Comparison of ENCODE assay signal across 8 cellular contexts in the genomic region with DNA sequence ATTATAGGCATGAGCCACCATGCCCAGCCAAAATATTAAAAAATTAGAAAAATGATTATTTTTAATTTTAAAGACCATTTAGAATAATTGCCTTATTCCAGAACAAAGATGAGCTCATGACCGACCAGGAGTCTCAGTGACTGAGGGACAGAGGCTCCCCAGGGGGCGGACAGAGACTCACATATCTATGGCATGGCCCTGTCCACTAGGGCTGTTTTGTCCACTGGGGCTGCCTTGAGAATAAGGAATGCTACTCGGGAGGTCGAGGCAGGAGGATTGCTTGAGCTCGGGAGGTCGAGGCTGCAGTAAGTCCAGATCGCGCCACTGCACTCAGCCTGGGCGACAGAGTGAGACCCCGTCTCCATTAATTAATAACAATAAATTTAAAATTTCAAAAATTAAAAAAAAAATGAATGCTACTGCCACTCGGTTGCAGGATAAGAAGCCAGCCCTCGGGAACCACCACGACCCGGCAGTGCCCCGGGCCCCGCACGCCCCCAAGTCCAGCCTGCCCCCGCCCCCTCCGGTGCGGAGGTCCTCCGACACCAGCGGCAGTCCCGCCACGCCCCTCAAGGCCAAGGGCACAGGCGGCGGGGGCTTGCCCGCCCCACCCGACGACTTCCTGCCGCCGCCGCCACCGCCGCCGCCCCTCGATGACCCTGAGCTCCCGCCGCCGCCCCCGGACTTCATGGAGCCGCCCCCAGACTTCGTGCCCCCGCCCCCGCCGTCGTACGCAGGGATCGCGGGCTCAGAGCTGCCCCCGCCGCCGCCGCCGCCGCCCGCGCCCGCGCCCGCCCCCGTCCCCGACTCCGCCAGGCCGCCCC.
A peak's percentile ranks its signal among the peaks of the same experiment; 100 is the strongest.
DNase-seq lines count a peak whose midpoint lies in the region; ATAC-seq and TF ChIP-seq lines count a peak whose summit lies in the region.

No MANE protein-coding gene starts in this region.

- H3K9me2 ChIP-seq in GM23248 (ENCODE audit: insufficient read depth), result no peaks in the 10 kb centered on the region

- POLR2A ChIA-PET in BJ (lab: Charles Lee), result no interaction called here

- TF ChIP-seq CTCF in BJ (IDR thresholded peaks at IDR 0.05; ENCODE audit: insufficient read depth, low read depth, low read length), result 0 out of 2 replicates have a peak, but pooled peaks have one; percentile 8
- no peak for TF ChIP-seq CTCF in foreskin fibroblast (IDR thresholded peaks at IDR 0.05; ENCODE audit: low read depth, low read length)

- H3K27me3 ChIP-seq in BJ (ENCODE audit: control insufficient read depth, insufficient read depth, low read length) (no peaks in the 10 kb centered on the region), neuronal stem cell (ENCODE audit: control insufficient read depth in 3 of 3, insufficient read depth in 3 of 3, low read depth in 1 of 3, low read length in 3 of 3) (peaks cover 0 to 33% (median 14%) of the 10 kb centered on the region in 3 experiments), GM23248 (replicated peaks; ENCODE audit: insufficient read depth) (no peaks in the 10 kb centered on the region)

- H3K9ac ChIP-seq in neuronal stem cell (ENCODE audit: low read depth, low read length, poor library complexity) (no peak overlapping the region), GM23248 (no peak overlapping the region)

- H3K4ac ChIP-seq in neuronal stem cell (ENCODE audit: low read length), result no peak overlapping the region

- H3K79me1 ChIP-seq in neuronal stem cell (ENCODE audit: low read depth, low read length), result no peaks in the 10 kb centered on the region

- H3F3A ChIP-seq in GM23248 (ENCODE audit: insufficient read depth), result no peaks in the 10 kb centered on the region

- H3K4me1 ChIP-seq in neuronal stem cell (ENCODE audit: control insufficient read depth in 2 of 2, insufficient read depth in 1 of 2, low read depth in 1 of 2, low read length in 2 of 2) (peaks cover 0 to 2% of the 10 kb centered on the region in 2 donors), GM23248 (ENCODE audit: insufficient read depth) (no peaks in the 10 kb centered on the region)

- H2AFZ ChIP-seq in neuronal stem cell (ENCODE audit: low read length) (peak overlapping the region; percentile 80), GM23248 (no peak overlapping the region)

- H2BK120ac ChIP-seq in neuronal stem cell (ENCODE audit: low read depth, low read length), result no peak overlapping the region

- no peak overlapping the region for H2BK5ac ChIP-seq in neuronal stem cell (ENCODE audit: low read length)

- H3K14ac ChIP-seq in neuronal stem cell (ENCODE audit: low read length), result no peak overlapping the region

- H3K4me3 ChIP-seq in BJ (ENCODE audit: low read depth, low read length) (peak overlapping the region; percentile 32), foreskin fibroblast (ENCODE audit: low read depth in 1 of 2, low read length in 2 of 2) (peak overlapping the region; percentile 17 to 18), neuronal stem cell (ENCODE audit: low read length in 2 of 2) (peak overlapping the region; percentile 18 to 68), GM23248 (no peak overlapping the region)

- in situ Hi-C loops in GM23248 (cut with MboI), result no loop called here

- H3K9me3 ChIP-seq in neuronal stem cell (replicated peaks in 1 of 2; ENCODE audit: control insufficient read depth in 2 of 2, insufficient read depth in 1 of 2, low read depth in 1 of 2, low read length in 2 of 2) (no peaks in the 10 kb centered on the region), GM23248 (ENCODE audit: low read depth) (no peaks in the 10 kb centered on the region)

- DNase-seq in BJ (ENCODE audit: low read depth) (no peak), NCI-H748 treated with DMSO at 0.1 percent for 48 hours (lab: John Stamatoyannopoulos, UW) (peak; percentile 9), foreskin fibroblast (no peak), neuronal stem cell (ENCODE audit: low spot score) (no peak), GM23248 (no peak), NCI-H345 (lab: John Stamatoyannopoulos, UW) (no peak), NAMALWA (ENCODE audit: low spot score) (no peak)

- H3K79me2 ChIP-seq in GM23248 (ENCODE audit: insufficient read depth), result no peaks in the 10 kb centered on the region

- H2AK5ac ChIP-seq in neuronal stem cell (ENCODE audit: low read depth, low read length), result no peak overlapping the region

- H2BK12ac ChIP-seq in neuronal stem cell (ENCODE audit: low read length), result no peak overlapping the region

- H3K18ac ChIP-seq in neuronal stem cell (ENCODE audit: low read length), result no peak overlapping the region

- H4K8ac ChIP-seq in neuronal stem cell (ENCODE audit: low read depth, low read length), result no peak overlapping the region

- H4K91ac ChIP-seq in neuronal stem cell (ENCODE audit: low read depth, low read length, poor library complexity), result no peak overlapping the region

- H3K36me3 ChIP-seq in BJ (ENCODE audit: control insufficient read depth, insufficient read depth, low read length) (peaks cover 2% of the 10 kb centered on the region; the same call in 1 of the 2 replicates), neuronal stem cell (replicated peaks in 1 of 2; ENCODE audit: control insufficient read depth in 2 of 2, insufficient read depth in 2 of 2, low read length in 2 of 2) (no peaks in the 10 kb centered on the region), GM23248 (ENCODE audit: low read depth) (peaks cover 48% of the 10 kb centered on the region)

- no peak for ATAC-seq in GM19463 (IDR thresholded peaks at IDR 0.05; ENCODE audit: unreplicated experiment)

- H3K4me2 ChIP-seq in neuronal stem cell (ENCODE audit: insufficient read depth, low read length, poor library complexity, severe bottlenecking) (peak overlapping the region; percentile 66), GM23248 (ENCODE audit: unreplicated experiment) (no peak overlapping the region)

- no peak overlapping the region for H2BK15ac ChIP-seq in neuronal stem cell (ENCODE audit: low read length)

- H3K27ac ChIP-seq in neuronal stem cell (replicated peaks; ENCODE audit: low read length) (no peak overlapping the region), GM23248 (no peak overlapping the region)

- H3K23ac ChIP-seq in neuronal stem cell (ENCODE audit: low read depth, low read length, poor library complexity), result peak overlapping the region; percentile 85

- CTCF ChIA-PET in BJ (lab: Yijun Ruan, JAX), result interaction anchor here (0.8 kb wide), 1 partner anchor 156 kb away, joined by 3 read pairs; no protein-coding TSS in a partner anchor

- WGBS in neuronal stem cell (ENCODE audit: extremely low coverage in 2 of 2, insufficient read length in 2 of 2, insufficient replicate concordance in 1 of 2), 2 donors, result no CpG with 5 or more reads among the region's 64 CpGs
- 36 to 55% methylated on average over 14 to 43 of the region's 64 CpGs for WGBS in GM23248 (ENCODE audit: low coverage in 1 of 2, low lambda C conversion rate in 2 of 2, missing lambda C conversion rate in 2 of 2), 2 experiments

- H4K20me1 ChIP-seq in GM23248 (ENCODE audit: insufficient read depth), result no peaks in the 10 kb centered on the region
